ENCODE assay signal across 8 cellular contexts in genomic region chr12:57005980-57006808, GRCh38. TPM values are rescaled to one million over a fixed set of nuclear protein-coding genes. Genes with fewer than 3 reads are reported as not detected.
A peak's percentile ranks its signal among the peaks of the same experiment; 100 is the strongest.
DNase-seq lines count a peak whose midpoint lies in the region; ATAC-seq and TF ChIP-seq lines count a peak whose summit lies in the region.

Gene ZBTB39 (minus strand): TSS chr12:57006546. CDS start chr12:57004917, 1,629 bp downstream.

- peak within 1 kb of the TSS; percentile 82 to 90 (median 88) for H3K27ac ChIP-seq in esophagus squamous epithelium
- H3K27ac ChIP-seq in naive thymus-derived CD4-positive, alpha-beta T cell (ENCODE audit: low read depth, low read length), result peak within 1 kb of the TSS; percentile 82

- H3K27me3 ChIP-seq in esophagus squamous epithelium, result no peaks in the 10 kb centered on the region
- no peaks in the 10 kb centered on the region for H3K27me3 ChIP-seq in naive thymus-derived CD4-positive, alpha-beta T cell (ENCODE audit: control insufficient read depth in 2 of 2, insufficient read depth in 2 of 2, low read length in 2 of 2)

- CTCF ChIA-PET in naive thymus-derived CD4-positive, alpha-beta T cell (lab: Charles Lee), result interaction anchor here (0.6 to 11.4 kb wide), 14 partner anchors 10 to 873 kb away, joined by 3 to 241 read pairs (median 5); partner anchors contain the start of gene STAT6

- peak within 1 kb of the TSS; percentile 77 for H3K4me3 ChIP-seq in AG10803 (ENCODE audit: low read length)
- H3K4me3 ChIP-seq in esophagus squamous epithelium, result peak within 1 kb of the TSS; percentile 87 to 95 (median 89)
- H3K4me3 ChIP-seq in naive thymus-derived CD4-positive, alpha-beta T cell (ENCODE audit: low read length), result peak within 1 kb of the TSS; percentile 63

- H3K4me3 Mint-ChIP-seq in activated T-cell treated with anti-CD3 and anti-CD28 coated beads, Interleukin-2, amount 50 U/mL, for 4 hours, result peak within 1 kb of the TSS; percentile 95
- peak within 1 kb of the TSS; percentile 90 to 94 (median 92) for H3K4me3 Mint-ChIP-seq in naive thymus-derived CD4-positive, alpha-beta T cell
- peak within 1 kb of the TSS; percentile 85 to 92 for H3K4me3 Mint-ChIP-seq in stimulated activated naive CD8-positive, alpha-beta T cell treated with anti-CD3 and anti-CD28 coated beads, Interleukin-15, amount 100 ng/mL, for 72 hours

- H3K27ac Mint-ChIP-seq in naive thymus-derived CD4-positive, alpha-beta T cell, result peak within 1 kb of the TSS; percentile 92 to 95 (median 95)
- peak within 1 kb of the TSS; percentile 78 to 95 for H3K27ac Mint-ChIP-seq in stimulated activated naive CD8-positive, alpha-beta T cell treated with anti-CD3 and anti-CD28 coated beads, Interleukin-15, amount 100 ng/mL, for 72 hours

- POLR2A ChIA-PET in naive thymus-derived CD4-positive, alpha-beta T cell (lab: Charles Lee), result interaction anchor here (0.9 to 5.7 kb wide), 3 partner anchors 56 to 319 kb away, joined by 3 to 39 read pairs (median 35); partner anchors contain the start of gene STAT6

- peak; percentile 38 for TF ChIP-seq CTCF in AG10803 (conservative IDR thresholded peaks at IDR 0.05; ENCODE audit: low read length)
- TF ChIP-seq CTCF in esophagus squamous epithelium (IDR thresholded peaks at IDR 0.05), result peak in 4 of 6 experiments; percentile 35 to 54 (median 44)

- peak; percentile 69 for ATAC-seq in GM18909 (IDR thresholded peaks at IDR 0.05; ENCODE audit: poor library complexity, unreplicated experiment)
- ATAC-seq in HG03280 (IDR thresholded peaks at IDR 0.05; ENCODE audit: unreplicated experiment), result peak; percentile 76
- peak; percentile 80 to 82 for ATAC-seq in activated T-cell treated with anti-CD3 and anti-CD28 coated beads, Interleukin-2, amount 50 U/mL, for 4 hours
- peak; percentile 91 for ATAC-seq in naive thymus-derived CD4-positive, alpha-beta T cell
- ATAC-seq in stimulated activated naive CD8-positive, alpha-beta T cell treated with anti-CD3 and anti-CD28 coated beads, Interleukin-15, amount 100 ng/mL, for 72 hours, result peak; percentile 82

- H3K27me3 Mint-ChIP-seq in activated T-cell treated with anti-CD3 and anti-CD28 coated beads, Interleukin-2, amount 50 U/mL, for 4 hours (ENCODE audit: low read depth), result no peaks in the 10 kb centered on the region
- no peaks in the 10 kb centered on the region for H3K27me3 Mint-ChIP-seq in naive thymus-derived CD4-positive, alpha-beta T cell
- no peaks in the 10 kb centered on the region for H3K27me3 Mint-ChIP-seq in stimulated activated naive CD8-positive, alpha-beta T cell treated with anti-CD3 and anti-CD28 coated beads, Interleukin-15, amount 100 ng/mL, for 72 hours

- DNase-seq in AG10803 (ENCODE audit: low read depth) (peak; percentile 53), NOMO-1 treated with dmso at 0.1 percent for 144 hours (lab: John Stamatoyannopoulos, UW; ENCODE audit: unreplicated experiment) (peak; percentile 49), esophagus squamous epithelium (lab: John Stamatoyannopoulos, UW) (no peak)
- DNase-seq in activated T-cell treated with anti-CD3 and anti-CD28 coated beads, Interleukin-2, amount 50 U/mL, for 4 hours, result peak; percentile 60
- DNase-seq in naive thymus-derived CD4-positive, alpha-beta T cell, result peak; percentile 51 to 84 (median 62)
- DNase-seq in stimulated activated naive CD8-positive, alpha-beta T cell treated with anti-CD3 and anti-CD28 coated beads, Interleukin-15, amount 100 ng/mL, for 72 hours, result peak; percentile 73 to 74

- no peaks in the 10 kb centered on the region for H3K9me3 Mint-ChIP-seq in activated T-cell treated with anti-CD3 and anti-CD28 coated beads, Interleukin-2, amount 50 U/mL, for 4 hours
- H3K9me3 Mint-ChIP-seq in naive thymus-derived CD4-positive, alpha-beta T cell, result no peaks in the 10 kb centered on the region
- H3K9me3 Mint-ChIP-seq in stimulated activated naive CD8-positive, alpha-beta T cell treated with anti-CD3 and anti-CD28 coated beads, Interleukin-15, amount 100 ng/mL, for 72 hours, result no peaks in the 10 kb centered on the region

- peaks cover 13 to 45% (median 19%) of the 10 kb centered on the region in 3 donors for H3K4me1 ChIP-seq in esophagus squamous epithelium
- H3K4me1 ChIP-seq in naive thymus-derived CD4-positive, alpha-beta T cell (ENCODE audit: control insufficient read depth in 2 of 2, insufficient read depth in 2 of 2, low read length in 2 of 2), result peaks cover 20 to 46% of the 10 kb centered on the region in 2 donors

- TF ChIP-seq POLR2A in esophagus squamous epithelium (IDR thresholded peaks at IDR 0.05), result peak in 2 of 4 donors; percentile 19 to 33

- H3K4me1 Mint-ChIP-seq in activated T-cell treated with anti-CD3 and anti-CD28 coated beads, Interleukin-2, amount 50 U/mL, for 4 hours (ENCODE audit: low read depth), result peaks cover 58% of the 10 kb centered on the region
- peaks cover 36 to 80% (median 76%) of the 10 kb centered on the region in 7 donors for H3K4me1 Mint-ChIP-seq in naive thymus-derived CD4-positive, alpha-beta T cell
- H3K4me1 Mint-ChIP-seq in stimulated activated naive CD8-positive, alpha-beta T cell treated with anti-CD3 and anti-CD28 coated beads, Interleukin-15, amount 100 ng/mL, for 72 hours, result peaks cover 52% of the 10 kb centered on the region

- intact Hi-C loops in esophagus squamous epithelium (cut with DNase I), result loop anchor here (5.0 kb wide), 1 partner anchor 56 kb away; no protein-coding TSS in a partner anchor
- intact Hi-C loops in naive thymus-derived CD4-positive, alpha-beta T cell (cut with micrococcal nuclease), result loop anchor here (2.0 to 5.0 kb wide), 6 partner anchors 121 to 889 kb away; partner anchors contain the start of genes LRP1 (in 1 of the 2), PTGES3 (in 1 of the 2), RPL41 (in 1 of the 2) and ZC3H10 (in 1 of the 2)

- H3K36me3 Mint-ChIP-seq in activated T-cell treated with anti-CD3 and anti-CD28 coated beads, Interleukin-2, amount 50 U/mL, for 4 hours (ENCODE audit: insufficient read depth), result peaks cover 25% of the 10 kb centered on the region
- peaks cover 8 to 32% (median 17%) of the 10 kb centered on the region in 5 donors for H3K36me3 Mint-ChIP-seq in naive thymus-derived CD4-positive, alpha-beta T cell

- H3K36me3 ChIP-seq in esophagus squamous epithelium, result peaks cover 16 to 35% (median 20%) of the 10 kb centered on the region in 3 donors
- H3K36me3 ChIP-seq in naive thymus-derived CD4-positive, alpha-beta T cell (ENCODE audit: control insufficient read depth in 2 of 3, insufficient read depth in 3 of 3, low read length in 3 of 3), result peaks cover 0 to 36% (median 0%) of the 10 kb centered on the region in 3 experiments

- 0 to 5% methylated on average over 1 to 6 of the region's 94 CpGs for WGBS in esophagus squamous epithelium, 2 donors

- H3K9me3 ChIP-seq in esophagus squamous epithelium, result no peaks in the 10 kb centered on the region
- H3K9me3 ChIP-seq in naive thymus-derived CD4-positive, alpha-beta T cell (ENCODE audit: control insufficient read depth in 2 of 3, low read length in 3 of 3), result no peaks in the 10 kb centered on the region

RNA-seq across cellular contexts. Expression of gene ZBTB39, which starts in this region (rescaled TPM):
- 10 to 100 TPM in 1 of 3 donors, 1 to 10 TPM in 2; 9.5 to 10.6 (median 9.7) TPM for total RNA-seq in activated T-cell treated with anti-CD3 and anti-CD28 coated beads, Interleukin-2, amount 50 U/mL, for 4 hours
- 1 to 10 TPM; 2.1 to 6.5 (median 4.0) TPM for total RNA-seq in esophagus squamous epithelium
- 10 to 100 TPM in 3 of 5 experiments, 1 to 10 TPM in 2; 5.8 to 12.9 (median 10.7) TPM for total RNA-seq in naive thymus-derived CD4-positive, alpha-beta T cell
- polyA plus RNA-seq in naive thymus-derived CD4-positive, alpha-beta T cell, result 1 to 10 TPM; 2.2 to 3.2 TPM
